ENCODE assay signal across 8 cellular contexts in the genomic region with DNA sequence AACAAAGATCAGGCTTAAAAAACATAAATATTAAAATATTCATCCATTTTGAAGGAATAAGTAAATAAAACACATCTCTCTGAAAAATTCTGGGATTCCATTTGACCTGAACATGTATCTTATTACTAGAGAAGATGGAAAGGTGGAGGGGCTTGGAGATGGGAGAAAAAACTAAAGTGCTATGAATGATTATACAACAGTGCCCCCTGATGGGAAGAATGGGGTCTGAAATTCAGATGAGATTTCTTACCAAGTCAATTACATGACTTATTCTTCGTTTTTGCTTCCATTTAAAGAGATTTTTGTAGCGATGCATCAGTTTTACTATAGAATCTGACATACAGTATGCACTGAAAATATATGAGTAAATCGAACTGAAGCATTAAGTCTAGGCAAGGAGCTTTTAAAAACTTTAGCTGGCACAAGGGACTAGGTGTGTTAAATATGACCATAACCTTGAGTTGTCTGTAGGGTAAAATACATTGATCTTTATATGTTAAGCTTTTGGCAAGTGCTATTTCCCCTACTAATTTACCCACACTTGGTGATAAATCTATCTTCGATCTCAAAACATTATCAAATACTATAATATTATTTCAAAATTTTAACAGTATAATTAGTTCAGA.
A peak's percentile ranks its signal among the peaks of the same experiment; 100 is the strongest.
DNase-seq lines count a peak whose midpoint lies in the region; ATAC-seq and TF ChIP-seq lines count a peak whose summit lies in the region.

No MANE protein-coding gene starts in this region.

- no peak overlapping the region for H3K4me3 ChIP-seq in MG63

- H3K4me3 Mint-ChIP-seq in WTC11, result no peak overlapping the region

- no peaks in the 10 kb centered on the region for H3K9me3 ChIP-seq in MG63

- peak; percentile 30; the same call in 1 of the 2 replicates for TF ChIP-seq CTCF in WTC11 (IDR thresholded peaks at IDR 0.05)

- CTCF ChIA-PET in WTC11 (lab: Charles Lee), result no interaction called here

- no peaks in the 10 kb centered on the region for H3K4me1 Mint-ChIP-seq in WTC11

- no peaks in the 10 kb centered on the region for H3K27me3 Mint-ChIP-seq in WTC11 (ENCODE audit: low read depth)

- no peaks in the 10 kb centered on the region for H3K27me3 ChIP-seq in MG63

- peak; percentile 48; the same call in 1 of the 2 replicates for ATAC-seq in WTC11

- DNase-seq in DMS153 treated with DMSO at 0.1 percent for 48 hours (lab: John Stamatoyannopoulos, UW; ENCODE audit: unreplicated experiment) (peak; percentile 2), DMS153 (lab: John Stamatoyannopoulos, UW) (no peak), NCI-H1417 (lab: John Stamatoyannopoulos, UW) (peak; percentile 23 to 83 (median 24)), WTC11 (ENCODE audit: low spot score) (no peak), left kidney (ENCODE audit: low read depth, low spot score) (peak; percentile 84), mucosa of gallbladder (ENCODE audit: low spot score) (no peak), MG63 (no peak), NCI-H187 (lab: John Stamatoyannopoulos, UW) (no peak)

- H3K36me3 Mint-ChIP-seq in WTC11, result no peaks in the 10 kb centered on the region

- H3K36me3 ChIP-seq in MG63, result no peaks in the 10 kb centered on the region

- POLR2A ChIA-PET in WTC11 (lab: Charles Lee), result no interaction called here

- no peak overlapping the region for H3K27ac Mint-ChIP-seq in WTC11

- no peaks in the 10 kb centered on the region for H3K9me3 Mint-ChIP-seq in WTC11

TF ChIP-seq in WTC11, 78 proteins besides CTCF, POLR2A, EP300 and RAD21:
- no peak for TF ChIP-seq PREB (CRISPR knock-in tag; IDR thresholded peaks at IDR 0.05; ENCODE audit: borderline replicate concordance)
- no peak for TF ChIP-seq FOXK1 (CRISPR knock-in tag; IDR thresholded peaks at IDR 0.05)
- TF ChIP-seq ZNF416 (CRISPR knock-in tag; IDR thresholded peaks at IDR 0.05), result no peak
- no peak for TF ChIP-seq ZNF121 (CRISPR knock-in tag; IDR thresholded peaks at IDR 0.05)
- TF ChIP-seq, protein P1, sequence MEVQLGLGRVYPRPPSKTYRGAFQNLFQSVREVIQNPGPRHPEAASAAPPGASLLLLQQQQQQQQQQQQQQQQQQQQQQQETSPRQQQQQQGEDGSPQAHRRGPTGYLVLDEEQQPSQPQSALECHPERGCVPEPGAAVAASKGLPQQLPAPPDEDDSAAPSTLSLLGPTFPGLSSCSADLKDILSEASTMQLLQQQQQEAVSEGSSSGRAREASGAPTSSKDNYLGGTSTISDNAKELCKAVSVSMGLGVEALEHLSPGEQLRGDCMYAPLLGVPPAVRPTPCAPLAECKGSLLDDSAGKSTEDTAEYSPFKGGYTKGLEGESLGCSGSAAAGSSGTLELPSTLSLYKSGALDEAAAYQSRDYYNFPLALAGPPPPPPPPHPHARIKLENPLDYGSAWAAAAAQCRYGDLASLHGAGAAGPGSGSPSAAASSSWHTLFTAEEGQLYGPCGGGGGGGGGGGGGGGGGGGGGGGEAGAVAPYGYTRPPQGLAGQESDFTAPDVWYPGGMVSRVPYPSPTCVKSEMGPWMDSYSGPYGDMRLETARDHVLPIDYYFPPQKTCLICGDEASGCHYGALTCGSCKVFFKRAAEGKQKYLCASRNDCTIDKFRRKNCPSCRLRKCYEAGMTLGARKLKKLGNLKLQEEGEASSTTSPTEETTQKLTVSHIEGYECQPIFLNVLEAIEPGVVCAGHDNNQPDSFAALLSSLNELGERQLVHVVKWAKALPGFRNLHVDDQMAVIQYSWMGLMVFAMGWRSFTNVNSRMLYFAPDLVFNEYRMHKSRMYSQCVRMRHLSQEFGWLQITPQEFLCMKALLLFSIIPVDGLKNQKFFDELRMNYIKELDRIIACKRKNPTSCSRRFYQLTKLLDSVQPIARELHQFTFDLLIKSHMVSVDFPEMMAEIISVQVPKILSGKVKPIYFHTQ (CRISPR knock-in tag; IDR thresholded peaks at IDR 0.05), result no peak
- no peak for TF ChIP-seq ETV6 (CRISPR knock-in tag; IDR thresholded peaks at IDR 0.05)
- TF ChIP-seq ERG (CRISPR knock-in tag; IDR thresholded peaks at IDR 0.05), result no peak
- TF ChIP-seq SMAD3 (CRISPR knock-in tag; IDR thresholded peaks at IDR 0.05; ENCODE audit: borderline replicate concordance), result no peak

Comparison
In these comparisons a context has a peak if more than half of its experiments do, and no peak if none do; other contexts are left out.
1. DNase-seq: peak in DMS153 treated with DMSO at 0.1 percent for 48 hours (single experiment), NCI-H1417 (3 of 3) and left kidney (single experiment); none in DMS153 (single experiment), WTC11 (single experiment), mucosa of gallbladder (single experiment), MG63 (single experiment) and NCI-H187 (0 of 2).